In the genomic region with DNA sequence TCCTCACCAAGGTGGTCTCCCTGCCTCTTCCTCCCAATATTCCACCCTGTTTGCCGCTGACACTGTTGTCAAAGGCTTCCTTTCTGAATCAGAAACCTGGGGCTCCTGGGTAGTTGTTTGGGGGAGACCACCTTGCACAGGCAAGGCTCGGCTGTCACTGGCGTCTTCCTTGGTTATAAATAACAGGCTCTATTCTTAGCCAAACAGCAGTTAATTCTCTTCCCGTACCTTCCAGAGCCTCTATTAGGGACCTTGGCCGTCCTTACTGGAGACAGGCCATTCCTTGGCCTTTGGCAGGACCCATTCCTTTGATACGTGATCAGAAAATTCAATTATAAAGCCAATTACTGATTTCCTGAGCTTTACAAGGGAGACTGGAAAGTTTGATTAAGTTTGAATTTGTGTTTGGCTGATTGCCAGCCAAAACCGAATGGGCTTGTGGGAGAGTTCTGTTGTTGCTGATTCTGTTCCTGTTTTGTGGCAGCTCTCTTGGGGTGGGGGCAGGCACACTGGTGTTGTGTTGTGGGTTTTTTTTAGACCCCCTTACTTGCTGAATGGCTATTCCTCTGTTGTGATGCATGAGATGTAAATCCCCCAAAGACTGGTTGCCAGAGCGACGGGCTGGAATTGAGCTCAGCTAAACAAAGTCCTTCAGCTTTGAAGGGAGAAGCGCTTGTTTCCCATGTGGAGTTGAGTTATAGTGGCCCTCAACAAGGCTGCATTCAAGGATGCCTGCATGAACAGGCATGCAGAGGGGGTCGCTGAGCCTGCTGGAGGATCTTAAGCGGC, we compare ENCODE assay signal across 16 cellular contexts.
DNase-seq lines count a peak whose midpoint lies in the region; ATAC-seq and TF ChIP-seq lines count a peak whose summit lies in the region.
"Had no signal": no experiment of that assay in that cellular context is flagged by ENCODE, and none has a peak within 500 bp of the region (broad histone marks: within the 10 kb centered on the region; RNA-seq: fewer than 3 reads in every experiment).

No MANE protein-coding gene starts in this region.

- no peak for TF ChIP-seq CTCF in dorsolateral prefrontal cortex (IDR thresholded peaks at IDR 0.05 in 54 of 56, conservative IDR thresholded peaks at IDR 0.05 in 2 of 56; ENCODE audit: low read depth in 1 of 56, partially characterized antibody in 56 of 56)
- no peak for TF ChIP-seq CTCF in CD8-positive, alpha-beta T cell (IDR thresholded peaks at IDR 0.05)

- CTCF ChIA-PET in naive thymus-derived CD4-positive, alpha-beta T cell (lab: Charles Lee): interaction anchor here (0.6 kb wide), 1 partner anchor 312 kb away, joined by 3 read pairs; no protein-coding TSS in a partner anchor
- CTCF ChIA-PET in CD8-positive, alpha-beta T cell (lab: Charles Lee): interaction anchor here (1.3 kb wide), 1 partner anchor 22 kb away, joined by 4 read pairs; no protein-coding TSS in a partner anchor

- H3K36me3 ChIP-seq in naive thymus-derived CD4-positive, alpha-beta T cell (ENCODE audit: control insufficient read depth in 2 of 3, insufficient read depth in 3 of 3, low read length in 3 of 3): no peaks in the 10 kb centered on the region
- H3K36me3 ChIP-seq in CD8-positive, alpha-beta T cell (ENCODE audit: insufficient read depth, low read length): no peaks in the 10 kb centered on the region
- no peaks in the 10 kb centered on the region for H3K36me3 ChIP-seq in aorta (ENCODE audit: control insufficient read depth in 1 of 2, insufficient read depth in 2 of 2, low read length in 1 of 2)

- H3K27me3 Mint-ChIP-seq in naive thymus-derived CD4-positive, alpha-beta T cell: peaks cover 0 to 10% (median 0%) of the 10 kb centered on the region in 5 donors
- peaks cover 1% of the 10 kb centered on the region for H3K27me3 Mint-ChIP-seq in CD8-positive, alpha-beta T cell (ENCODE audit: low read depth)

- intact Hi-C loops in dorsolateral prefrontal cortex (cut with DNase I) (loop anchor here in 1 of 2 donors (5.0 kb wide), 1 partner anchor 34 kb away; no protein-coding TSS in a partner anchor), aorta (cut with DNase I) (no loop called here)
- intact Hi-C loops in naive thymus-derived CD4-positive, alpha-beta T cell (cut with micrococcal nuclease): no loop called here
- intact Hi-C loops in CD8-positive, alpha-beta T cell (cut with DNase I, micrococcal nuclease): no loop called here

- no peaks in the 10 kb centered on the region for H3K9me3 ChIP-seq in naive thymus-derived CD4-positive, alpha-beta T cell (ENCODE audit: control insufficient read depth in 2 of 3, low read length in 3 of 3)
- no peaks in the 10 kb centered on the region for H3K9me3 ChIP-seq in CD8-positive, alpha-beta T cell (ENCODE audit: low read length)
- H3K9me3 ChIP-seq in aorta (ENCODE audit: control insufficient read depth, low read length): no peaks in the 10 kb centered on the region
- H3K9me3 ChIP-seq: Caco-2 had no signal

- H3K4me1 Mint-ChIP-seq in naive thymus-derived CD4-positive, alpha-beta T cell: peaks cover 0 to 9% (median 0%) of the 10 kb centered on the region in 7 donors
- no peaks in the 10 kb centered on the region for H3K4me1 Mint-ChIP-seq in CD8-positive, alpha-beta T cell (ENCODE audit: low read depth)

- WGBS in aorta, 2 donors: 60 to 69% methylated on average over 12 of the region's 12 CpGs

- POLR2A ChIA-PET in naive thymus-derived CD4-positive, alpha-beta T cell (lab: Charles Lee): no interaction called here
- POLR2A ChIA-PET in CD8-positive, alpha-beta T cell (lab: Charles Lee): no interaction called here

- DNase-seq in NCI-H1105 treated with DMSO at 0.1 percent for 48 hours (lab: John Stamatoyannopoulos, UW) (peak; percentile 46), NCI-H1105 (lab: John Stamatoyannopoulos, UW) (no peak), dorsolateral prefrontal cortex (peak in 3 of 10 donors; percentile 36 to 43 (median 38)), medulla oblongata (ENCODE audit: extremely low spot score) (peak; percentile 70), aorta (no peak)
- DNase-seq in naive thymus-derived CD4-positive, alpha-beta T cell: no peak
- DNase-seq in CD8-positive, alpha-beta T cell: no peak
- DNase-seq: activated CD4-positive, alpha-beta T cell treated with anti-CD3 and anti-CD28 coated beads for 1 hour; activated T-cell treated with anti-CD3 and anti-CD28 coated beads, Interleukin-2, amount 50 U/mL, for 1 hour; kidney; naive thymus-derived CD8-positive, alpha-beta T cell; OCI-M1 had no signal

- H3K27ac ChIP-seq in dorsolateral prefrontal cortex: peak overlapping the region; percentile 83 to 100 (median 96)
- H3K27ac ChIP-seq in temporal lobe (ENCODE audit: low read depth, low read length): peak overlapping the region; percentile 99
- H3K27ac ChIP-seq in naive thymus-derived CD4-positive, alpha-beta T cell (ENCODE audit: low read depth, low read length): no peak overlapping the region
- no peak overlapping the region for H3K27ac ChIP-seq in CD8-positive, alpha-beta T cell (ENCODE audit: low read depth, low read length)
- H3K27ac ChIP-seq in aorta (ENCODE audit: low read depth in 1 of 2, low read length in 2 of 2): no peak overlapping the region
- H3K27ac ChIP-seq: HL-60 had no signal

- H3K4me1 ChIP-seq in naive thymus-derived CD4-positive, alpha-beta T cell (ENCODE audit: control insufficient read depth in 2 of 2, insufficient read depth in 2 of 2, low read length in 2 of 2): no peaks in the 10 kb centered on the region
- H3K4me1 ChIP-seq in CD8-positive, alpha-beta T cell (ENCODE audit: insufficient read depth, low read length): no peaks in the 10 kb centered on the region
- peaks cover 0 to 5% of the 10 kb centered on the region in 2 donors for H3K4me1 ChIP-seq in aorta (ENCODE audit: control insufficient read depth in 1 of 2, insufficient read depth in 2 of 2, low read length in 2 of 2)

- H3K4me3 ChIP-seq in dorsolateral prefrontal cortex (peak overlapping the region in 6 of 59 donors; percentile 2 to 19 (median 10)), aorta (ENCODE audit: low read length in 2 of 2) (no peak overlapping the region)
- H3K4me3 ChIP-seq in naive thymus-derived CD4-positive, alpha-beta T cell (ENCODE audit: low read length): no peak overlapping the region
- H3K4me3 ChIP-seq in CD8-positive, alpha-beta T cell (ENCODE audit: low read depth, low read length): no peak overlapping the region

- H3K36me3 Mint-ChIP-seq in naive thymus-derived CD4-positive, alpha-beta T cell: no peaks in the 10 kb centered on the region
- H3K36me3 Mint-ChIP-seq in CD8-positive, alpha-beta T cell: no peaks in the 10 kb centered on the region
- H3K36me3 Mint-ChIP-seq: naive thymus-derived CD8-positive, alpha-beta T cell had no signal

- H3K4me3 Mint-ChIP-seq in naive thymus-derived CD4-positive, alpha-beta T cell: no peak overlapping the region
- no peak overlapping the region for H3K4me3 Mint-ChIP-seq in CD8-positive, alpha-beta T cell
- H3K4me3 Mint-ChIP-seq: naive thymus-derived CD8-positive, alpha-beta T cell had no signal

- ATAC-seq in naive thymus-derived CD4-positive, alpha-beta T cell: no peak
- ATAC-seq in CD8-positive, alpha-beta T cell: no peak
- no peak for ATAC-seq in aorta (ENCODE audit: low FRiP score)
- ATAC-seq: HCT116; naive thymus-derived CD8-positive, alpha-beta T cell had no signal

- no peaks in the 10 kb centered on the region for H3K9me3 Mint-ChIP-seq in naive thymus-derived CD4-positive, alpha-beta T cell
- H3K9me3 Mint-ChIP-seq in CD8-positive, alpha-beta T cell: no peaks in the 10 kb centered on the region
- H3K9me3 Mint-ChIP-seq: naive thymus-derived CD8-positive, alpha-beta T cell had no signal

- no peak overlapping the region for H3K27ac Mint-ChIP-seq in naive thymus-derived CD4-positive, alpha-beta T cell
- no peak overlapping the region for H3K27ac Mint-ChIP-seq in CD8-positive, alpha-beta T cell
- H3K27ac Mint-ChIP-seq: naive thymus-derived CD8-positive, alpha-beta T cell had no signal

- H3K27me3 ChIP-seq in dorsolateral prefrontal cortex (no peaks in the 10 kb centered on the region), aorta (ENCODE audit: control insufficient read depth in 1 of 2, insufficient read depth in 2 of 2, low read length in 1 of 2) (no peaks in the 10 kb centered on the region)
- no peaks in the 10 kb centered on the region for H3K27me3 ChIP-seq in naive thymus-derived CD4-positive, alpha-beta T cell (ENCODE audit: control insufficient read depth in 2 of 2, insufficient read depth in 2 of 2, low read length in 2 of 2)
- no peaks in the 10 kb centered on the region for H3K27me3 ChIP-seq in CD8-positive, alpha-beta T cell (ENCODE audit: insufficient read depth, low read length)

Comparison
In these comparisons a context has a peak if more than half of its experiments do, and no peak if none do; other contexts are left out.
1. DNase-seq: peak in NCI-H1105 treated with DMSO at 0.1 percent for 48 hours (single experiment) and medulla oblongata (single experiment); none in NCI-H1105 (single experiment), naive thymus-derived CD4-positive, alpha-beta T cell (0 of 9), CD8-positive, alpha-beta T cell (0 of 7) and aorta (0 of 2).
2. H3K27ac ChIP-seq: peak in dorsolateral prefrontal cortex (59 of 59) and temporal lobe (single experiment); none in naive thymus-derived CD4-positive, alpha-beta T cell (single experiment), CD8-positive, alpha-beta T cell (single experiment) and aorta (0 of 2).